ENCODE assay signal across 8 cellular contexts in genomic region chr21:36125513-36126121, GRCh38. TPM values are rescaled to one million over a fixed set of nuclear protein-coding genes. Genes with fewer than 3 reads are reported as not detected.
A peak's percentile ranks its signal among the peaks of the same experiment; 100 is the strongest.
DNase-seq lines count a peak whose midpoint lies in the region; ATAC-seq and TF ChIP-seq lines count a peak whose summit lies in the region.

No MANE protein-coding gene starts in this region.

- no peak overlapping the region for H2AFZ ChIP-seq in hepatocyte

- TF ChIP-seq CTCF in adrenal gland (IDR thresholded peaks at IDR 0.05) = peak; percentile 69 to 94 (median 76)
- peak; percentile 75 for TF ChIP-seq CTCF in hepatocyte (IDR thresholded peaks at IDR 0.05; ENCODE audit: poor library complexity)

- no peak overlapping the region for H3K4me3 ChIP-seq in adrenal gland
- H3K4me3 ChIP-seq in hepatocyte = no peak overlapping the region

- peak; percentile 60 for DNase-seq in ELR (ENCODE audit: low read depth)
- peak; percentile 67 for DNase-seq in LoVo (ENCODE audit: low spot score)
- DNase-seq in adrenal gland = peak in 5 of 7 donors; percentile 40 to 83 (median 71)
- DNase-seq in hepatocyte (ENCODE audit: low spot score) = peak; percentile 73
- DNase-seq in stimulated activated CD4-positive, alpha-beta T cell treated with anti-CD3 and anti-CD28 coated beads, Interleukin-12 subunit alpha, Interleukin-12 subunit beta, amount 100 ng/mL, for 4 hours = peak; percentile 45

- no peaks in the 10 kb centered on the region for H4K20me1 ChIP-seq in hepatocyte (ENCODE audit: insufficient read depth, poor library complexity, severe bottlenecking)

- H3K4me1 ChIP-seq in adrenal gland (replicated peaks in 1 of 2) (no peaks in the 10 kb centered on the region), hepatocyte (ENCODE audit: insufficient read depth) (no peaks in the 10 kb centered on the region)

- intact Hi-C loops in adrenal gland (cut with DNase I) = no loop called here

- no peak overlapping the region for H3K27ac ChIP-seq in adrenal gland
- H3K27ac ChIP-seq in hepatocyte = no peak overlapping the region

- no peaks in the 10 kb centered on the region for H3K9me3 ChIP-seq in adrenal gland (replicated peaks in 1 of 3)
- no peaks in the 10 kb centered on the region for H3K9me3 ChIP-seq in hepatocyte (ENCODE audit: low read depth)

- H3K9me2 ChIP-seq in hepatocyte (replicated peaks; ENCODE audit: insufficient read depth) = no peaks in the 10 kb centered on the region

- ATAC-seq in SK-N-SH treated with all-trans-retinoic acid at 6 μM for 48 hours = peak; percentile 57
- no peak for ATAC-seq in HG03139 (IDR thresholded peaks at IDR 0.05; ENCODE audit: unreplicated experiment)
- ATAC-seq in GM19452 (IDR thresholded peaks at IDR 0.05; ENCODE audit: unreplicated experiment) = no peak

- no peak overlapping the region for H3K4me2 ChIP-seq in hepatocyte

- no peak for TF ChIP-seq POLR2A in adrenal gland (IDR thresholded peaks at IDR 0.05)

- no peaks in the 10 kb centered on the region for H3K79me2 ChIP-seq in hepatocyte

- 27 to 33% (median 31%) methylated on average over 8 of the region's 8 CpGs for WGBS in adrenal gland, 4 donors
- WGBS in hepatocyte (ENCODE audit: low lambda C conversion rate, missing lambda C conversion rate) = 45% methylated on average over 8 of the region's 8 CpGs

- no peaks in the 10 kb centered on the region for H3K36me3 ChIP-seq in adrenal gland (replicated peaks in 1 of 2)
- H3K36me3 ChIP-seq in hepatocyte (replicated peaks; ENCODE audit: insufficient read depth, low read depth) = no peaks in the 10 kb centered on the region

- H3K27me3 ChIP-seq in adrenal gland (no peaks in the 10 kb centered on the region), hepatocyte (no peaks in the 10 kb centered on the region)

TF ChIP-seq in SK-N-SH treated with all-trans-retinoic acid at 6 μM for 48 hours, 23 proteins besides CTCF, POLR2A, EP300 and RAD21:
- TF ChIP-seq RARB (CRISPR knock-in tag; IDR thresholded peaks at IDR 0.05) (no peak), CSDC2 (CRISPR knock-in tag; IDR thresholded peaks at IDR 0.05) (no peak), GLIS3 (CRISPR knock-in tag; IDR thresholded peaks at IDR 0.05) (no peak), PATZ1 (CRISPR knock-in tag; IDR thresholded peaks at IDR 0.05; ENCODE audit: borderline replicate concordance) (no peak), ZNF565 (CRISPR knock-in tag; conservative IDR thresholded peaks at IDR 0.05; ENCODE audit: low read depth) (no peak), POU6F1 (CRISPR knock-in tag; IDR thresholded peaks at IDR 0.05; ENCODE audit: borderline replicate concordance, low read depth) (no peak), ISL1 (CRISPR knock-in tag; IDR thresholded peaks at IDR 0.05) (no peak), CSRNP3 (CRISPR knock-in tag; IDR thresholded peaks at IDR 0.05) (no peak), SNAI2 (CRISPR knock-in tag; IDR thresholded peaks at IDR 0.05) (no peak), ZFP30 (CRISPR knock-in tag; IDR thresholded peaks at IDR 0.05) (no peak), ZFP3 (CRISPR knock-in tag; IDR thresholded peaks at IDR 0.05) (no peak), TCF4 (CRISPR knock-in tag; IDR thresholded peaks at IDR 0.05; ENCODE audit: borderline replicate concordance) (no peak), PPARA (CRISPR knock-in tag; IDR thresholded peaks at IDR 0.05; ENCODE audit: borderline replicate concordance) (no peak), ZNF70 (CRISPR knock-in tag; IDR thresholded peaks at IDR 0.05) (no peak), ESRRG (CRISPR knock-in tag; IDR thresholded peaks at IDR 0.05) (no peak), OSR1 (CRISPR knock-in tag; IDR thresholded peaks at IDR 0.05) (no peak), TSHZ2 (CRISPR knock-in tag; IDR thresholded peaks at IDR 0.05) (no peak), BACH2 (CRISPR knock-in tag; IDR thresholded peaks at IDR 0.05; ENCODE audit: borderline replicate concordance) (no peak), ZC3H10 (CRISPR knock-in tag; IDR thresholded peaks at IDR 0.05) (no peak)
TF ChIP-seq in SK-N-SH treated with all-trans-retinoic acid at 6 μM for 48 hours: peak in this region for 0.

RNA-seq across cellular contexts. Expression of gene CBR3, which starts 9.3 kb away (rescaled TPM):
- total RNA-seq in adrenal gland (10 to 100 TPM in 1 of 8 donors, 1 to 10 TPM in 7; 1.1 to 10.7 (median 2.8) TPM), hepatocyte (0.12 and 1.7 TPM in 2 replicates)
- polyA plus RNA-seq in adrenal gland (1 to 10 TPM; 1.3 to 8.5 (median 5.3) TPM), hepatocyte (0.22 and 0.56 TPM in 2 replicates)

RNA-seq across cellular contexts. Expression of gene DOP1B, which starts 31.0 kb away (rescaled TPM):
- total RNA-seq in adrenal gland = 10 to 100 TPM in 3 of 8 donors, 1 to 10 TPM in 5; 6.1 to 39.1 (median 8.7) TPM
- polyA plus RNA-seq in adrenal gland = 1 to 10 TPM; 1.3 to 5.1 (median 1.9) TPM
- 9.1 and 17.7 TPM in 2 replicates for total RNA-seq in hepatocyte
- polyA plus RNA-seq in hepatocyte = 6.6 and 7.1 TPM in 2 replicates

RNA-seq across cellular contexts. Expression of gene CBR1, which starts 55.8 kb away (rescaled TPM):
- total RNA-seq in adrenal gland (100 to 1,000 TPM in 5 of 8 donors, 10 to 100 TPM in 3; 86.9 to 602 (median 171) TPM), hepatocyte (130 and 152 TPM in 2 replicates)
- polyA plus RNA-seq in adrenal gland (100 to 1,000 TPM in 1 of 3 donors, 10 to 100 TPM in 2; 38.3 to 135 (median 68.6) TPM), hepatocyte (89.0 and 113 TPM in 2 replicates)
